ENCODE assay signal across 16 cellular contexts in the genomic region with DNA sequence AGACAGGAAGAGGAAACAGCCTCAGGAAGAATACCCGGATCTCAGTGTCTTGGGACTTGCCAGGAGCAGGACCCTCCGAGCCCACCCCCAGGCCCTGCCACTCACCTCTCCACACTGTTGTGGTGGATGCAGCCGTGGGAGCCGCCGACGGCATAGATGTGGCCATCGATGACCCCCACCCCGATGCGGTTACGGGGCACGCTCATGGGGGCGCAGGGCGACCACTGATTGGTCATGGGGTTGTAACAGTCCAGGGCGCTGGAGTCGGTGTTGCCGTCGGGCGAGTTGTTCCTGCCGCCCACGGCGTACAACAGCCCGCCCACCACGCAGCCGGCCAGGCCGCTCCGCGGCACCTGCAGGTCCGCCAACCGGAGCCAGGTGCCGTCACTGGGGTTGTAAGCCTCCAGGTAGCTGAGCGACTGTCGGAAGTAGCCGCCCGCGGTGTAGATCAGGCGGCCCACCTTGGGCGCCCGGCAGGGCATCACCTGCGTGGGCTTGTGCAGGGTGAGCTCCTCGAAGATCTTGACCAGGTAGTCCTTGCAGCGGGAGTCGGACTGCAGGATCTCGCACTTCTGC. TPM values are rescaled to one million over a fixed set of nuclear protein-coding genes. Genes with fewer than 3 reads are reported as not detected.
DNase-seq lines count a peak whose midpoint lies in the region; ATAC-seq, FAIRE-seq and TF ChIP-seq lines count a peak whose summit lies in the region.
"Had no signal": no experiment of that assay in that cellular context is flagged by ENCODE, and none has a peak within 500 bp of the region (broad histone marks: within the 10 kb centered on the region; RNA-seq: fewer than 3 reads in every experiment).

No MANE protein-coding gene starts in this region.

- WGBS in right cardiac atrium = 95% methylated on average over 43 of the region's 43 CpGs
- WGBS in H1 (ENCODE audit: extremely low coverage in 1 of 2, insufficient coverage in 1 of 2, insufficient read length in 1 of 2, insufficient replicate concordance in 2 of 2, low coverage in 1 of 2, low lambda C conversion rate in 2 of 2, missing lambda C conversion rate in 1 of 2), 2 experiments = 96% methylated on average over 34 of the region's 43 CpGs; no CpG with 5 or more reads in 1 of the 2 experiments

- no peaks in the 10 kb centered on the region for H3K27me3 Mint-ChIP-seq in nephron progenitor cell (ENCODE audit: low read depth, poor library complexity)
- H3K27me3 Mint-ChIP-seq: CD4-positive, CD25-positive, alpha-beta regulatory T cell had no signal

- H2AK5ac ChIP-seq in H1 (ENCODE audit: low read depth, low read length) = no peak overlapping the region

- H2BK120ac ChIP-seq in H1 (replicated peaks; ENCODE audit: low read depth, low read length) = no peak overlapping the region

- H2BK15ac ChIP-seq in H1 (ENCODE audit: low read length) = no peak overlapping the region

- H3K4me1 ChIP-seq in right cardiac atrium (ENCODE audit: control insufficient read depth, insufficient read depth, low read length) (no peaks in the 10 kb centered on the region), H1 (replicated peaks in 1 of 4; ENCODE audit: control insufficient read depth in 3 of 4, insufficient read depth in 4 of 4, low read length in 3 of 4) (no peaks in the 10 kb centered on the region), gastrocnemius medialis (peaks cover 8 to 20% of the 10 kb centered on the region in 2 donors)
- H3K4me1 ChIP-seq: BLaER1 had no signal

- intact Hi-C loops in right cardiac atrium (cut with DNase I) = no loop called here
- intact Hi-C loops in left cardiac atrium (cut with DNase I) = no loop called here
- intact Hi-C loops in gastrocnemius medialis (cut with DNase I; ENCODE audit: low total_unique reads) = no loop called here

- DNase-seq in right cardiac atrium = no peak
- no peak for DNase-seq in left cardiac atrium
- DNase-seq in H1 (ENCODE audit: low read depth in 1 of 2, low spot score in 2 of 2) = no peak
- no peak for DNase-seq in nephron progenitor cell
- no peak for DNase-seq in activated gamma-delta T cell treated with Interleukin-2 at 50 U/mL for 16 hours
- no peak for DNase-seq in gastrocnemius medialis
- DNase-seq in GM19238 (ENCODE audit: insufficient read length, low spot score) = no peak
- DNase-seq: GOT3, NCI-H1048, NCI-H1694, NCI-H2081, NCI-H2227 treated with DMSO at 0.1 percent for 48 hours had no signal

- peak overlapping the region; percentile 61 for H3K27ac Mint-ChIP-seq in nephron progenitor cell

- POLR2A ChIA-PET in H1 (lab: Charles Lee; ENCODE audit: partially characterized antibody) = interaction anchor here (0.6 to 1.6 kb wide), 3 partner anchors 11 to 135 kb away, joined by 3 to 6 read pairs (median 3); no protein-coding TSS in a partner anchor

- H3K56ac ChIP-seq in H1 (replicated peaks; ENCODE audit: insufficient read length, low read depth, low read length) = no peak overlapping the region

- no peak overlapping the region for H3K4me3 ChIP-seq in right cardiac atrium (ENCODE audit: low read length)
- no peak overlapping the region for H3K4me3 ChIP-seq in H1 (ENCODE audit: extremely low read depth in 1 of 4, insufficient read depth in 2 of 4, low read depth in 3 of 4, low read length in 4 of 4)
- no peak overlapping the region for H3K4me3 ChIP-seq in gastrocnemius medialis
- H3K4me3 ChIP-seq: BLaER1 had no signal

- H3K79me1 ChIP-seq in H1 (ENCODE audit: low read depth, low read length) = peaks cover 3% of the 10 kb centered on the region

- H3K9me3 ChIP-seq in right cardiac atrium (ENCODE audit: control insufficient read depth, low read length) = no peaks in the 10 kb centered on the region
- no peaks in the 10 kb centered on the region for H3K9me3 ChIP-seq in H1 (ENCODE audit: insufficient read depth in 2 of 2, low read depth in 1 of 2, low read length in 1 of 2)
- H3K9me3 ChIP-seq in gastrocnemius medialis = no peaks in the 10 kb centered on the region
- H3K9me3 ChIP-seq: BLaER1 had no signal

- no peaks in the 10 kb centered on the region for H3K9me3 Mint-ChIP-seq in nephron progenitor cell
- H3K9me3 Mint-ChIP-seq: CD4-positive, CD25-positive, alpha-beta regulatory T cell had no signal

- H4K8ac ChIP-seq in H1 (ENCODE audit: extremely low read depth, insufficient read depth, low read length) = 0 out of 2 replicates have a peak overlapping the region, but pooled peaks have one; percentile 81

- no peak overlapping the region for H3K9ac ChIP-seq in H1 (replicated peaks in 1 of 4; ENCODE audit: extremely low read depth in 1 of 4, low read depth in 3 of 4, low read length in 3 of 4)
- H3K9ac ChIP-seq: BLaER1 had no signal

- no peak overlapping the region for H3K4ac ChIP-seq in H1 (replicated peaks; ENCODE audit: insufficient read length, low read depth, low read length)

- TF ChIP-seq POLR2A in H1 (IDR thresholded peaks at IDR 0.05; ENCODE audit: control extremely low read depth in 1 of 2, low read depth in 2 of 2, low read length in 2 of 2) = no peak
- TF ChIP-seq POLR2A in gastrocnemius medialis (IDR thresholded peaks at IDR 0.05) = no peak

- no peak for TF ChIP-seq EP300 in H1 (IDR thresholded peaks at IDR 0.05; ENCODE audit: borderline replicate concordance in 1 of 2, low read depth in 2 of 2, low read length in 2 of 2)

- H3K4me2 ChIP-seq in H1 (ENCODE audit: insufficient read depth in 1 of 2, low read depth in 2 of 2, low read length in 2 of 2) = no peak overlapping the region
- H3K4me2 ChIP-seq: BLaER1 had no signal

- H3K79me2 ChIP-seq in H1 (ENCODE audit: control insufficient read depth in 1 of 2, insufficient read depth in 2 of 2, low read length in 2 of 2) = peaks cover 0 to 24% of the 10 kb centered on the region in 2 experiments; a peak in 2 of 4 replicates

- no peak overlapping the region for H3K14ac ChIP-seq in H1 (ENCODE audit: insufficient read length)

- H3K23ac ChIP-seq in H1 (ENCODE audit: insufficient read length) = no peak overlapping the region

- H3K4me1 Mint-ChIP-seq in nephron progenitor cell = no peaks in the 10 kb centered on the region

- H4K91ac ChIP-seq in H1 (replicated peaks; ENCODE audit: insufficient read length, low read length) = no peak overlapping the region

- peaks cover 2 to 14% of the 10 kb centered on the region in 2 experiments for H4K20me1 ChIP-seq in H1 (replicated peaks in 1 of 2; ENCODE audit: control insufficient read depth in 1 of 2, insufficient read depth in 2 of 2, low read length in 2 of 2)

- no peak overlapping the region for H3K27ac ChIP-seq in right cardiac atrium (ENCODE audit: low read length)
- H3K27ac ChIP-seq in H1 (ENCODE audit: low read depth, low read length) = no peak overlapping the region
- H3K27ac ChIP-seq in gastrocnemius medialis = peak overlapping the region in 1 of 4 donors; percentile 31
- H3K27ac ChIP-seq: BLaER1 had no signal

- H3K27me3 ChIP-seq in right cardiac atrium (ENCODE audit: control insufficient read depth, insufficient read depth) (no peaks in the 10 kb centered on the region), H1 (replicated peaks in 1 of 4; ENCODE audit: control insufficient read depth in 3 of 4, extremely low read depth in 1 of 4, insufficient read depth in 3 of 4, low read length in 3 of 4) (no peaks in the 10 kb centered on the region), gastrocnemius medialis (no peaks in the 10 kb centered on the region)
- H3K27me3 ChIP-seq: BLaER1 had no signal

- H2AFZ ChIP-seq in H1 (ENCODE audit: low read length) = no peak overlapping the region

- CTCF ChIA-PET in H1 (lab: Charles Lee; ENCODE audit: partially characterized antibody) = interaction anchor here (0.7 to 10.7 kb wide), 18 partner anchors 7 to 373 kb away, joined by 3 to 78 read pairs (median 5); no protein-coding TSS in a partner anchor

- peak; percentile 7 to 37 for ATAC-seq in right cardiac atrium
- ATAC-seq in left cardiac atrium = no peak
- no peak for ATAC-seq in gastrocnemius medialis
- ATAC-seq in HG02610 (IDR thresholded peaks at IDR 0.05; ENCODE audit: unreplicated experiment) = no peak

- TF ChIP-seq RAD21 in H1 (IDR thresholded peaks at IDR 0.05 in 1 of 2, conservative IDR thresholded peaks at IDR 0.05 in 1 of 2; ENCODE audit: low read depth in 2 of 2, low read length in 2 of 2) = no peak

- no peak overlapping the region for H3K18ac ChIP-seq in H1 (ENCODE audit: extremely low read depth, low read length)

- in situ Hi-C loops in gastrocnemius medialis (cut with MboI; ENCODE audit: low sequenced_read_pairs in 4 of 4) = no loop called here

- FAIRE-seq in H1 (lab: Jason Lieb, UNC) = no peak
- FAIRE-seq: G401.6 had no signal

- no peaks in the 10 kb centered on the region for H3K23me2 ChIP-seq in H1 (ENCODE audit: low read depth, low read length)

- H3K36me3 ChIP-seq in H1 (ENCODE audit: control insufficient read depth in 2 of 4, insufficient read depth in 4 of 4, low read length in 3 of 4) (peaks cover 16 to 53% (median 42%) of the 10 kb centered on the region in 4 experiments), gastrocnemius medialis (peaks cover 4 to 85% of the 10 kb centered on the region in 2 donors)

- H2BK5ac ChIP-seq in H1 (ENCODE audit: low read depth, low read length) = no peak overlapping the region

- no peak overlapping the region for H3K4me3 Mint-ChIP-seq in nephron progenitor cell

- H3K36me3 Mint-ChIP-seq in nephron progenitor cell (ENCODE audit: low read depth) = peaks cover 53% of the 10 kb centered on the region

- no peak overlapping the region for H4K5ac ChIP-seq in H1 (ENCODE audit: insufficient read length, low read depth, low read length)

- no peak overlapping the region for H2BK20ac ChIP-seq in H1 (ENCODE audit: low read length)

- no peak for TF ChIP-seq CTCF in H1 (IDR thresholded peaks at IDR 0.05; ENCODE audit: control extremely low read depth in 1 of 3, insufficient read depth in 1 of 3, low read depth in 1 of 3, low read length in 3 of 3)
- TF ChIP-seq CTCF in nephron progenitor cell (IDR thresholded peaks at IDR 0.05) = no peak
- TF ChIP-seq CTCF in gastrocnemius medialis (IDR thresholded peaks at IDR 0.05 in 4 of 5, conservative IDR thresholded peaks at IDR 0.05 in 1 of 5) = no peak

- H2BK12ac ChIP-seq in H1 (ENCODE audit: low read depth, low read length) = no peak overlapping the region

RNA-seq across cellular contexts. Expression of gene KEAP1, which starts 11.6 kb away (rescaled TPM):
- 10 to 100 TPM; 48.0 to 74.6 (median 62.8) TPM for total RNA-seq in right cardiac atrium
- 51.9 TPM for polyA plus RNA-seq in right cardiac atrium
- 10 to 100 TPM; 53.5 to 55.1 TPM for total RNA-seq in left cardiac atrium
- 80.6 and 82.0 TPM in 2 replicates for total RNA-seq in H1 (2021; fragmentation: NEBNext Ultra II Directional; extraction: Animal tissue kit (Norgen Biotek cat#: 25700))
- polyA plus RNA-seq in H1 (2011; rRNA removed) = 106 and 117 TPM in 2 replicates
- 81.3 TPM for polyA plus RNA-seq in H1 (2011; cell fraction: cytosol; rRNA removed)
- 97.7 TPM for polyA plus RNA-seq in H1 (2011; cell fraction: nucleus; rRNA removed)
- 81.4 to 108 TPM (median 98.2 TPM) in 4 replicates for polyA plus RNA-seq in H1 (2012, experiment 1 of 2)
- polyA plus RNA-seq in H1 (2012, experiment 2 of 2) = 70.3 TPM
- 39.6 TPM for polyA plus RNA-seq in H1 (2013, experiment 1 of 2)
- 36.8 TPM for polyA plus RNA-seq in H1 (2013, experiment 2 of 2)
- polyA minus RNA-seq in H1 (2011; rRNA and poly(A)+ RNA removed) = 139 and 176 TPM in 2 replicates
- 86.8 TPM for polyA minus RNA-seq in H1 (2011; cell fraction: cytosol; rRNA and poly(A)+ RNA removed)
- polyA minus RNA-seq in H1 (2011; cell fraction: nucleus; rRNA and poly(A)+ RNA removed) = 53.1 TPM
- total RNA-seq in gastrocnemius medialis = 100 to 1,000 TPM; 189 to 336 (median 228) TPM

RNA-seq across cellular contexts. Expression of gene S1PR5, which starts 25.7 kb away (rescaled TPM):
- under 1 TPM in 3 of 4 donors, not detected in 1; 0.15 to 0.31 (median 0.19) TPM for total RNA-seq in right cardiac atrium
- polyA plus RNA-seq in right cardiac atrium = 0.16 TPM
- total RNA-seq in left cardiac atrium = under 1 TPM; 0.21 to 0.29 TPM
- total RNA-seq in H1 (2021; fragmentation: NEBNext Ultra II Directional; extraction: Animal tissue kit (Norgen Biotek cat#: 25700)) = 8.6 and 8.7 TPM in 2 replicates
- polyA plus RNA-seq in H1 (2011; rRNA removed) = 2.4 and 3.6 TPM in 2 replicates
- 2.7 TPM for polyA plus RNA-seq in H1 (2011; cell fraction: cytosol; rRNA removed)
- 2.3 TPM for polyA plus RNA-seq in H1 (2011; cell fraction: nucleus; rRNA removed)
- 2.7 to 3.3 TPM (median 2.9 TPM) in 4 replicates for polyA plus RNA-seq in H1 (2012, experiment 1 of 2)
- polyA plus RNA-seq in H1 (2012, experiment 2 of 2) = 2.2 TPM
- 14.0 TPM for polyA plus RNA-seq in H1 (2013, experiment 1 of 2)
- polyA plus RNA-seq in H1 (2013, experiment 2 of 2) = 16.1 TPM
- polyA minus RNA-seq in H1 (2011; rRNA and poly(A)+ RNA removed) = 0.46 and 0.63 TPM in 2 replicates
- 1.8 TPM for polyA minus RNA-seq in H1 (2011; cell fraction: cytosol; rRNA and poly(A)+ RNA removed)
- polyA minus RNA-seq in H1 (2011; cell fraction: nucleus; rRNA and poly(A)+ RNA removed) = 2.0 TPM
- not detected for total RNA-seq in gastrocnemius medialis
- total RNA-seq: CD4-positive, CD25-positive, alpha-beta regulatory T cell had no signal

RNA-seq across cellular contexts. Expression of gene ATG4D, which starts 52.1 kb away (rescaled TPM):
- 10 to 100 TPM; 45.1 to 54.0 (median 48.9) TPM for total RNA-seq in right cardiac atrium
- 48.0 TPM for polyA plus RNA-seq in right cardiac atrium
- 10 to 100 TPM; 41.6 to 50.2 TPM for total RNA-seq in left cardiac atrium
- 43.7 and 51.4 TPM in 2 replicates for total RNA-seq in H1 (2021; fragmentation: NEBNext Ultra II Directional; extraction: Animal tissue kit (Norgen Biotek cat#: 25700))
- 39.6 and 68.7 TPM in 2 replicates for polyA plus RNA-seq in H1 (2011; rRNA removed)
- 38.0 TPM for polyA plus RNA-seq in H1 (2011; cell fraction: cytosol; rRNA removed)
- polyA plus RNA-seq in H1 (2011; cell fraction: nucleus; rRNA removed) = 60.1 TPM
- 43.5 to 57.9 TPM (median 44.9 TPM) in 4 replicates for polyA plus RNA-seq in H1 (2012, experiment 1 of 2)
- polyA plus RNA-seq in H1 (2012, experiment 2 of 2) = 64.1 TPM
- polyA plus RNA-seq in H1 (2013, experiment 1 of 2) = 33.0 TPM
- polyA plus RNA-seq in H1 (2013, experiment 2 of 2) = 29.6 TPM
- 19.1 and 31.9 TPM in 2 replicates for polyA minus RNA-seq in H1 (2011; rRNA and poly(A)+ RNA removed)
- 38.1 TPM for polyA minus RNA-seq in H1 (2011; cell fraction: cytosol; rRNA and poly(A)+ RNA removed)
- 26.4 TPM for polyA minus RNA-seq in H1 (2011; cell fraction: nucleus; rRNA and poly(A)+ RNA removed)
- 100 to 1,000 TPM in 2 of 4 donors, 10 to 100 TPM in 2; 67.6 to 127 (median 96.0) TPM for total RNA-seq in gastrocnemius medialis

Comparison
In these comparisons a context has a peak if more than half of its experiments do, and no peak if none do; other contexts are left out.
1. ATAC-seq: peak in right cardiac atrium (2 of 2); none in left cardiac atrium (0 of 2), gastrocnemius medialis (0 of 2) and HG02610 (single experiment).